In the genomic region with DNA sequence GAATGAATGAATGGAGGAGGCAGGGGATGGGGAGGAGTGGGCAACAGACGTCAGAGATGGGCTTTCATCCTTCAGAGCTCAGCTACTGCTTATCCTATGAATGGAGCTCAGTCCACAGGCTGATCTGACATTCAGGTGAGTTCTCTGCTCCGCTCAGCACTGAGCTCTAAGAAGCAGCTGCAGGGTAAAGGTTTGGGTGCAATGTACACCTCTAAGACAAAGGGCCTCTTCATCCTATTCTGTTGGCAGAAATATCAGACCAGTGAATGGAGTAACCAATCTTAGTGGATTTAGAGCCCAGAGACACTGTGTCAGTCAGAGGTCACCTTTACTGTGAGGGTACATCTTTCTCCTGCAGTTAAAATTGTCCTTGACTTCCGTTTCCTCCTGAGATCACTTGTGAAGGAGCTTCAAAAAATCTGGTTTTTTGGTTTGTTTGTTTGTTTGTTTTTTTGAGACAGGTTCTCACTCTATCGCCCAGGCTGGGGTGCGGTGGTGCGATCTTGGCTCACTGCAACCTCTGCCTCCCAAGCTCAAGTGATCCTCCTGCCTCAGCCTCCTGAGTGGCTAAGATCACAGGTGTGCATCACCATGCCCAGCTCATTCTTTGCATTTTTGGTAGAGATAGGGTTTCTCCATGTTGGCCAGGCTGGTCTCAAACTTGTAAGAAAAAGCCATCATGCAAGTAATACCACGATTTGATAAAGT, we compare ENCODE assay signal across 36 cellular contexts.
"Had no signal": no experiment of that assay in that cellular context is flagged by ENCODE, and none has a peak within 500 bp of the region (broad histone marks: within the 10 kb centered on the region; RNA-seq: fewer than 3 reads in every experiment).

No MANE protein-coding gene starts in this region.

- H3K27ac Mint-ChIP-seq: activated B cell treated with CpG ODN at 0.5 μM for 24 hours; activated CD4-positive, alpha-beta memory T cell treated with anti-CD3 and anti-CD28 coated beads for 36 hours; activated CD4-positive, alpha-beta T cell treated with anti-CD3 and anti-CD28 coated beads, Interleukin-2, amount 10 ng/mL, durations not matched to agents 24 days and 14 days; activated CD8-positive, alpha-beta memory T cell treated with anti-CD3 and anti-CD28 coated beads, Interleukin-2, amount 10 ng/mL, durations not matched to agents 7 days and 5 days; activated CD8-positive, alpha-beta T cell treated with anti-CD3 and anti-CD28 coated beads for 36 hours; activated naive CD4-positive, alpha-beta T cell treated with anti-CD3 and anti-CD28 coated beads for 36 hours; activated naive CD4-positive, alpha-beta T cell treated with anti-CD3 and anti-CD28 coated beads, Interleukin-2, amount 50 U/mL, for 72 hours; activated naive CD8-positive, alpha-beta T cell treated with anti-CD3 and anti-CD28 coated beads for 36 hours; activated T-cell treated with anti-CD3 and anti-CD28 coated beads, Interleukin-2, amount 50 U/mL, for 72 hours; activated T-helper 1 cell treated with anti-CD3 and anti-CD28 coated beads, Interleukin-12 subunit alpha, Interleukin-12 subunit beta, Interleukin-2, Interleukin-4 antibody, amounts not matched to agents 30 ng/mL and 10 ng/mL and 1 ng/mL, durations not matched to agents 14 hours and 24 hours and 36 hours; activated T-helper 17 cell treated with anti-CD3 and anti-CD28 coated beads, Interleukin-2, amount 50 U/mL, for 72 hours; T-helper 1 cell treated with Interleukin-12 subunit alpha and Interleukin-12 subunit beta and Interleukin-4 antibody, amounts not matched to agents 30 μg/mL and 1 μg/mL, for 36 hours; T-helper 2 cell treated with Interferon-gamma antibody and Interleukin-4, amounts not matched to agents 5 μg/mL and 100 μg/mL, for 36 hours had no signal

- DNase-seq: activated B cell treated with CpG ODN at 0.5 μM for 24 hours; activated CD4-positive, alpha-beta memory T cell treated with anti-CD3 and anti-CD28 coated beads for 36 hours; activated CD4-positive, alpha-beta T cell treated with anti-CD3 and anti-CD28 coated beads for 4 hours; activated CD4-positive, alpha-beta T cell treated with anti-CD3 and anti-CD28 coated beads, Interleukin-2, amount 10 ng/mL, durations not matched to agents 24 days and 14 days; activated CD4-positive, alpha-beta T cell treated with anti-CD3 and anti-CD28 coated beads, Interleukin-2, amount 50 U/mL, for 1 hour; activated CD4-positive, alpha-beta T cell treated with anti-CD3 and anti-CD28 coated beads, Interleukin-2, amount 50 U/mL, for 4 hours; activated CD4-positive, CD25-positive, alpha-beta regulatory T cell treated with anti-CD3 and anti-CD28 coated beads, Interleukin-2, amount 50 U/mL, for 72 hours; activated CD8-positive, alpha-beta memory T cell treated with anti-CD3 and anti-CD28 coated beads, Interleukin-2, amount 10 ng/mL, durations not matched to agents 7 days and 5 days; activated CD8-positive, alpha-beta T cell treated with anti-CD3 and anti-CD28 coated beads for 36 hours; activated effector memory CD4-positive, alpha-beta T cell treated with anti-CD3 and anti-CD28 coated beads, Interleukin-2, amount 50 U/mL, for 16 hours; activated gamma-delta T cell treated with Interleukin-2 at 50 U/mL for 16 hours; activated naive CD4-positive, alpha-beta T cell; activated naive CD4-positive, alpha-beta T cell treated with anti-CD3 and anti-CD28 coated beads for 36 hours; activated naive CD4-positive, alpha-beta T cell treated with anti-CD3 and anti-CD28 coated beads, Interleukin-2, amount 50 U/mL, for 16 hours; activated naive CD8-positive, alpha-beta T cell treated with anti-CD3 and anti-CD28 coated beads for 36 hours; activated T-cell treated with anti-CD3 and anti-CD28 coated beads for 4 hours; activated T-cell treated with anti-CD3 and anti-CD28 coated beads, Interleukin-2, amount 50 U/mL, for 1 hour; activated T-cell treated with anti-CD3 and anti-CD28 coated beads, Interleukin-2, amount 50 U/mL, for 4 hours; activated T-cell treated with anti-CD3 and anti-CD28 coated beads, Interleukin-2, amount 50 U/mL, for 72 hours; adrenal gland; amniotic stem cell; aorta; body of pancreas; brain microvascular endothelial cell; central memory CD4-positive, alpha-beta T cell; T-helper 2 cell; T-helper 9 cell had no signal

- H3K36me3 Mint-ChIP-seq: activated CD4-positive, alpha-beta memory T cell treated with anti-CD3 and anti-CD28 coated beads for 36 hours; activated naive CD4-positive, alpha-beta T cell treated with anti-CD3 and anti-CD28 coated beads, Interleukin-2, amount 50 U/mL, for 72 hours; activated naive CD8-positive, alpha-beta T cell treated with anti-CD3 and anti-CD28 coated beads for 36 hours had no signal

- H3K4me3 Mint-ChIP-seq: activated B cell treated with CpG ODN at 0.5 μM for 24 hours; activated CD4-positive, alpha-beta memory T cell treated with anti-CD3 and anti-CD28 coated beads for 36 hours; activated CD4-positive, alpha-beta T cell treated with anti-CD3 and anti-CD28 coated beads, Interleukin-2, amount 10 ng/mL, durations not matched to agents 24 days and 14 days; activated CD8-positive, alpha-beta memory T cell treated with anti-CD3 and anti-CD28 coated beads, Interleukin-2, amount 10 ng/mL, durations not matched to agents 7 days and 5 days; activated CD8-positive, alpha-beta T cell treated with anti-CD3 and anti-CD28 coated beads for 36 hours; activated naive CD4-positive, alpha-beta T cell treated with anti-CD3 and anti-CD28 coated beads for 36 hours; activated naive CD8-positive, alpha-beta T cell treated with anti-CD3 and anti-CD28 coated beads for 36 hours; activated T-cell treated with anti-CD3 and anti-CD28 coated beads, Interleukin-2, amount 50 U/mL, for 4 hours; activated T-cell treated with anti-CD3 and anti-CD28 coated beads, Interleukin-2, amount 50 U/mL, for 72 hours; activated T-helper 1 cell treated with anti-CD3 and anti-CD28 coated beads, Interleukin-12 subunit alpha, Interleukin-12 subunit beta, Interleukin-2, Interleukin-4 antibody, amounts not matched to agents 30 ng/mL and 10 ng/mL and 1 ng/mL, durations not matched to agents 14 hours and 24 hours and 36 hours; activated T-helper 17 cell treated with anti-CD3 and anti-CD28 coated beads, Interleukin-2, amount 50 U/mL, for 72 hours; T-helper 1 cell treated with Interleukin-12 subunit alpha and Interleukin-12 subunit beta and Interleukin-4 antibody, amounts not matched to agents 30 μg/mL and 1 μg/mL, for 36 hours; T-helper 2 cell treated with Interferon-gamma antibody and Interleukin-4, amounts not matched to agents 5 μg/mL and 100 μg/mL, for 36 hours had no signal

- H3K27ac ChIP-seq: adrenal gland, body of pancreas, brain microvascular endothelial cell, breast epithelium, VCaP had no signal

- H3K36me3 ChIP-seq: adrenal gland, brain microvascular endothelial cell, breast epithelium had no signal

- H3K9me3 ChIP-seq: adrenal gland, body of pancreas, breast epithelium had no signal

- H3K4me1 Mint-ChIP-seq: activated T-helper 17 cell treated with anti-CD3 and anti-CD28 coated beads, Interleukin-2, amount 50 U/mL, for 72 hours had no signal

- H3K9me3 Mint-ChIP-seq: activated B cell treated with CpG ODN at 0.5 μM for 24 hours; activated CD4-positive, alpha-beta memory T cell treated with anti-CD3 and anti-CD28 coated beads for 36 hours; activated CD4-positive, alpha-beta T cell treated with anti-CD3 and anti-CD28 coated beads, Interleukin-2, amount 10 ng/mL, durations not matched to agents 24 days and 14 days; activated CD8-positive, alpha-beta T cell treated with anti-CD3 and anti-CD28 coated beads for 36 hours; activated naive CD4-positive, alpha-beta T cell treated with anti-CD3 and anti-CD28 coated beads for 36 hours; activated naive CD4-positive, alpha-beta T cell treated with anti-CD3 and anti-CD28 coated beads, Interleukin-2, amount 50 U/mL, for 72 hours; activated T-cell treated with anti-CD3 and anti-CD28 coated beads, Interleukin-2, amount 50 U/mL, for 4 hours; activated T-cell treated with anti-CD3 and anti-CD28 coated beads, Interleukin-2, amount 50 U/mL, for 72 hours; activated T-helper 1 cell treated with anti-CD3 and anti-CD28 coated beads, Interleukin-12 subunit alpha, Interleukin-12 subunit beta, Interleukin-2, Interleukin-4 antibody, amounts not matched to agents 30 ng/mL and 10 ng/mL and 1 ng/mL, durations not matched to agents 14 hours and 24 hours and 36 hours; activated T-helper 17 cell treated with anti-CD3 and anti-CD28 coated beads, Interleukin-2, amount 50 U/mL, for 72 hours; T-helper 1 cell treated with Interleukin-12 subunit alpha and Interleukin-12 subunit beta and Interleukin-4 antibody, amounts not matched to agents 30 μg/mL and 1 μg/mL, for 36 hours; T-helper 2 cell treated with Interferon-gamma antibody and Interleukin-4, amounts not matched to agents 5 μg/mL and 100 μg/mL, for 36 hours had no signal

- H3K27me3 ChIP-seq: body of pancreas, brain microvascular endothelial cell had no signal

- H3K4me1 ChIP-seq: adrenal gland, body of pancreas, breast epithelium had no signal

- FAIRE-seq: astrocyte, TTC549 had no signal

- H3K4me3 ChIP-seq: adrenal gland, body of pancreas, breast epithelium had no signal
